Comparison of ENCODE assay signal across 8 cellular contexts in the genomic region with DNA sequence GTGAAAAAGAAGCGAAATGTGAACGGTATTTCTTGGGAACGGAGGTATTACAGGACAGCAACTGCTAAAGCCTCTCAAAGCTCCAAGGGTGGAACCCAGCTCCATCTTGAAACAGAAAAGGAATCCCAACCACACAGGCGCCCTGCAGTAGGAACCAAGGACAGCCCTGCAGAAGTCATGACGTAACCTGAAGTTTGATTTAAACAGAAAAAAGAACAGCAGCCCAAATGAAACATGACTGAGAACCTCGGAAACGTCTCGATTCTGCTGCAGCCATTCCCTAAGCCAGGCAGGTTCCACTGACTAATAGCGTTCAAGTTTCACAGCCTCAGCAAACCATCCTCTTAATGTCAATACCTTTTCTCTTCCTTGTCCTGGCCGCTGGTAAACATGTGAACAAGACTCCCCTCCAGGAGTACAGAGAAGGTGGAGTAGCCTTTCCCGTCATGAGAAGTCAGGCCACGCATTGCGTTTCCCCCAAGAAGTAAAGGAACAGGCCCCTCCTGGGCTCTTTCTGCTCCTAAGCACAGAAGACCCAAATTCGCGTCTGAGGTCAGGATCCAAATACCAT. TPM values are rescaled to one million over a fixed set of nuclear protein-coding genes. Genes with fewer than 3 reads are reported as not detected.
A peak's percentile ranks its signal among the peaks of the same experiment; 100 is the strongest.
DNase-seq lines count a peak whose midpoint lies in the region; ATAC-seq and TF ChIP-seq lines count a peak whose summit lies in the region.

No MANE protein-coding gene starts in this region.

- peaks cover 95% of the 10 kb centered on the region for H3K79me2 ChIP-seq in mammary epithelial cell (ENCODE audit: insufficient read depth, low read length)

- H2AFZ ChIP-seq in mammary epithelial cell (ENCODE audit: low read depth, low read length) = peak overlapping the region; percentile 28

- TF ChIP-seq CTCF in heart left ventricle (IDR thresholded peaks at IDR 0.05) (no peak), mammary epithelial cell (conservative IDR thresholded peaks at IDR 0.05 in 1 of 2, IDR thresholded peaks at IDR 0.05 in 1 of 2; ENCODE audit: extremely low read depth in 1 of 2, insufficient read depth in 1 of 2, low read depth in 1 of 2, low read length in 2 of 2) (no peak)

- peaks cover 0 to 19% (median 11%) of the 10 kb centered on the region in 9 donors for H3K36me3 ChIP-seq in heart left ventricle
- H3K36me3 ChIP-seq in mammary epithelial cell (ENCODE audit: insufficient read depth, low read length) = peaks cover 6% of the 10 kb centered on the region
- H3K36me3 ChIP-seq in mesodermal cell (ENCODE audit: control insufficient read depth, insufficient read depth, low read length) = peaks cover 16% of the 10 kb centered on the region

- TF ChIP-seq POLR2A in heart left ventricle (IDR thresholded peaks at IDR 0.05) = no peak

- H3K9ac ChIP-seq in mammary epithelial cell (ENCODE audit: insufficient read depth, low read length) = peak overlapping the region; percentile 67

- 34 to 53% (median 49%) methylated on average over 15 of the region's 15 CpGs for WGBS in heart left ventricle, 4 donors
- whole genome bisulfite sequencing in mammary epithelial cell (ENCODE audit: low coverage, missing lambda C conversion rate) = 15% methylated on average over 15 of the region's 15 CpGs
- 60 to 67% methylated on average over 11 to 12 of the region's 15 CpGs for WGBS in mesodermal cell (ENCODE audit: insufficient coverage in 2 of 2), 2 experiments

- DNase-seq in heart left ventricle = no peak
- no peak for DNase-seq in cardiac septum (ENCODE audit: low spot score)
- peak; percentile 37 for DNase-seq in mammary epithelial cell
- no peak for DNase-seq in NCI-H446 (lab: John Stamatoyannopoulos, UW)
- DNase-seq in NCI-H128 (lab: John Stamatoyannopoulos, UW; ENCODE audit: unreplicated experiment) = no peak
- DNase-seq in NOMO-1 treated with DMSO at 0.1 percent for 48 hours (lab: John Stamatoyannopoulos, UW; ENCODE audit: unreplicated experiment) = no peak
- DNase-seq in HUDEP-2 (lab: John Stamatoyannopoulos, UW; ENCODE audit: unreplicated experiment in 76 of 76) = no peak

- in situ Hi-C loops in mammary epithelial cell (cut with MboI; ENCODE audit: low sequenced_read_pairs in 2 of 2) = no loop called here

- peak overlapping the region; percentile 88 for H3K4me2 ChIP-seq in mammary epithelial cell (ENCODE audit: insufficient read depth, low read depth, low read length)

- H3K27me3 ChIP-seq in heart left ventricle (no peaks in the 10 kb centered on the region), mammary epithelial cell (ENCODE audit: insufficient read depth, low read length) (no peaks in the 10 kb centered on the region)

- dilution Hi-C loops in mammary epithelial cell (cut with HindIII; ENCODE audit: low sequenced_read_pairs) = loop anchor here (25.0 kb wide), 1 partner anchor 247 kb away; the partner anchor contains the start of gene N4BP1

- H3K27ac ChIP-seq in heart left ventricle (peak overlapping the region; percentile 43 to 90 (median 75)), mammary epithelial cell (ENCODE audit: insufficient read depth, low read depth, low read length) (peak overlapping the region; percentile 83), mesodermal cell (ENCODE audit: low read depth, low read length, severe bottlenecking) (peak overlapping the region; percentile 99)

- ATAC-seq in heart left ventricle = peak in 2 of 4 donors; percentile 1 to 10

- H4K20me1 ChIP-seq in mammary epithelial cell (ENCODE audit: insufficient read depth, low read length) = no peaks in the 10 kb centered on the region

- BruUV-seq in mammary epithelial cell (replicated peaks; lab: Mats Ljungman, UMichigan) = TSS peak; percentile 38

- peak overlapping the region; percentile 38 to 70 (median 61) for H3K4me3 ChIP-seq in heart left ventricle
- peak overlapping the region; percentile 51 to 61 (median 54) for H3K4me3 ChIP-seq in mammary epithelial cell (replicated peaks in 1 of 3; ENCODE audit: insufficient read depth in 1 of 3, low read depth in 2 of 3, low read length in 3 of 3)
- H3K4me3 ChIP-seq in mesodermal cell (ENCODE audit: extremely low read depth, insufficient read depth, low read length, poor library complexity, severe bottlenecking) = peak overlapping the region; percentile 53

- H3K4me1 ChIP-seq in heart left ventricle = peaks cover 3 to 61% (median 39%) of the 10 kb centered on the region in 12 donors
- H3K4me1 ChIP-seq in mammary epithelial cell (ENCODE audit: insufficient read depth, low read length) = peaks cover 34% of the 10 kb centered on the region
- peaks cover 17% of the 10 kb centered on the region for H3K4me1 ChIP-seq in mesodermal cell (ENCODE audit: control insufficient read depth, insufficient read depth, low read length, poor library complexity, severe bottlenecking)

- intact Hi-C loops in heart left ventricle (cut with DNase I) = loop anchor here in 3 of 10 donors (2.0 to 5.0 kb wide), 3 partner anchors 20 to 177 kb away; partner anchors contain the start of gene SIAH1 (in 1 of the 3)
- intact Hi-C loops in cardiac septum (cut with DNase I) = loop anchor here (1.0 to 5.0 kb wide), 2 partner anchors 19 to 247 kb away; partner anchors contain the start of gene N4BP1
- intact Hi-C loops in mammary epithelial cell (cut with micrococcal nuclease) = loop anchor here (1.0 to 5.0 kb wide), 4 partner anchors 147 to 258 kb away; no protein-coding TSS in a partner anchor

- H3K9me3 ChIP-seq in heart left ventricle = no peaks in the 10 kb centered on the region
- no peaks in the 10 kb centered on the region for H3K9me3 ChIP-seq in mammary epithelial cell (replicated peaks; ENCODE audit: insufficient read depth, low read length)
- H3K9me3 ChIP-seq in mesodermal cell (ENCODE audit: control insufficient read depth, low read length) = no peaks in the 10 kb centered on the region

- CTCF ChIA-PET in mammary epithelial cell (lab: Charles Lee; ENCODE audit: low non-redundant PET) = interaction anchor here (1.5 kb wide), 1 partner anchor 258 kb away, joined by 6 read pairs; no protein-coding TSS in a partner anchor

RNA-seq across cellular contexts. Expression of gene SIAH1, which starts 20.1 kb away (rescaled TPM):
- total RNA-seq in heart left ventricle = 10 to 100 TPM; 10.9 to 21.5 (median 15.5) TPM
- 10 to 100 TPM; 10.1 to 12.5 TPM for polyA plus RNA-seq in heart left ventricle
- total RNA-seq in cardiac septum = 13.8 TPM
- 10 to 100 TPM; 22.3 to 46.0 TPM for total RNA-seq in mammary epithelial cell
- 10.9 TPM for polyA plus RNA-seq in mammary epithelial cell
- polyA minus RNA-seq in mammary epithelial cell = 21.2 TPM
- 31.1 TPM for polyA plus RNA-seq in mesodermal cell (2013, experiment 1 of 2)
- 30.0 TPM for polyA plus RNA-seq in mesodermal cell (2013, experiment 2 of 2)
